ENCODE assay signal across 25 cellular contexts in the genomic region with DNA sequence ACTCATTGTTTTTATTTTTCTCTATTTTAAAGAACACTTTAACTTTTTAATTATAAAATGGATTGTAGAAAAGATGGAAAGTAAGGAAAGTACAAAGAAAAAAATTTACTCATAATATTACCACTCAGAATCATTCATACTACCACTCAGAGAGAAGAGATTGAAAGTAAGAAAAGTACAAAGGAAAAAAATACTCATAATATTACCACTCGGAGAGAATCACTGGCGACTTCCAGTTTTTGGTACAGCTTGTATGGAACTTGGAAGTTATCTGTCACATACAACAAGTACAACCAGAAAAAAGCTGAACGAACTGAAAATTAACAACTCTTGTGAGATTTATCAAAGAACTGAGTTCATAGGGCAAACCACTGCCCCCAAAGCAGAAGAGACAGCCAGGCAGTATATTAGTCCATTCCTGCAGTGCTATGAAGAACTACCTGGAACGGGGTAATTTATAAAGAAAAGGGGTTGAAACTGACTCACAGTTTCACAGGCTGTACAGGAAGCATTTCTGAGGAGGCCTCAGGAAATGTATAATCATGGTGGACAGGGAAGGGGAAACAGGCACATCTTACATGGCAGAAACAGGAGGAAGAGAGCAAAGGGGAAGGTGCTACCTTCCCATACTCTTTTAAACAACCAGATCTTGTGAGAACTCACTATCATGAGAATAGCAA.
"Had no signal": no experiment of that assay in that cellular context is flagged by ENCODE, and none has a peak within 500 bp of the region (broad histone marks: within the 10 kb centered on the region; RNA-seq: fewer than 3 reads in every experiment).

No MANE protein-coding gene starts in this region.

- H3K4me3 ChIP-seq: left lung, neural progenitor cell, thoracic aorta, upper lobe of left lung had no signal

- H3K9me3 Mint-ChIP-seq: immature natural killer cell had no signal

- H3K9ac ChIP-seq: neural progenitor cell had no signal

- H3K4me1 Mint-ChIP-seq: immature natural killer cell, mesothelial cell of epicardium had no signal

- H3K9me3 ChIP-seq: thoracic aorta, upper lobe of left lung had no signal

- DNase-seq: activated CD8-positive, alpha-beta memory T cell treated with anti-CD3 and anti-CD28 coated beads for 24 hours; activated CD8-positive, alpha-beta memory T cell treated with anti-CD3 and anti-CD28 coated beads, Interleukin-2, amount 50 U/mL, for 4 hours; activated gamma-delta T cell; activated naive CD8-positive, alpha-beta T cell treated with anti-CD3 and anti-CD28 coated beads, Interleukin-2, amount 10 ng/mL, durations not matched to agents 7 days and 5 days; activated T-cell treated with anti-CD3 and anti-CD28 coated beads, Interleukin-2, amount 50 U/mL, for 48 hours; amygdala; effector CD4-positive, alpha-beta T cell; foreskin melanocyte; immature natural killer cell; kidney glomerular epithelial cell; left lung; naive thymus-derived CD8-positive, alpha-beta T cell; posterior cingulate gyrus; small intestine; stimulated activated CD4-positive, alpha-beta T cell treated with anti-CD3 and anti-CD28 coated beads, Interleukin-2, amount 100 ng/mL, for 24 hours; stimulated activated naive B cell treated with anti-CD40 and anti-IgM and Interleukin-4, amounts not matched to agents 10 μg/mL and 1 μg/mL and 100 μg/mL, for 72 hours; T-helper 1 cell; T-helper 9 cell; upper lobe of left lung had no signal

- FAIRE-seq: small intestine had no signal

- H3K4me3 Mint-ChIP-seq: activated naive CD8-positive, alpha-beta T cell treated with anti-CD3 and anti-CD28 coated beads, Interleukin-2, amount 10 ng/mL, durations not matched to agents 7 days and 5 days; immature natural killer cell; mesothelial cell of epicardium; neural progenitor cell; stimulated activated naive B cell treated with anti-CD40 and anti-IgM and Interleukin-4, amounts not matched to agents 10 μg/mL and 1 μg/mL and 100 μg/mL, for 72 hours had no signal

- H3K27me3 ChIP-seq: left lung, neural progenitor cell, upper lobe of left lung had no signal

- H3K27ac Mint-ChIP-seq: activated naive CD8-positive, alpha-beta T cell treated with anti-CD3 and anti-CD28 coated beads, Interleukin-2, amount 10 ng/mL, durations not matched to agents 7 days and 5 days; immature natural killer cell; mesothelial cell of epicardium had no signal

- H2AFZ ChIP-seq: neural progenitor cell had no signal

- H3K36me3 ChIP-seq: neural progenitor cell, thoracic aorta had no signal

- H3K4me1 ChIP-seq: left lung, upper lobe of left lung had no signal

- H3K4me2 ChIP-seq: neural progenitor cell had no signal

- H3K27me3 Mint-ChIP-seq: activated naive CD8-positive, alpha-beta T cell treated with anti-CD3 and anti-CD28 coated beads, Interleukin-2, amount 10 ng/mL, durations not matched to agents 7 days and 5 days; naive thymus-derived CD8-positive, alpha-beta T cell; stimulated activated naive B cell treated with anti-CD40 and anti-IgM and Interleukin-4, amounts not matched to agents 10 μg/mL and 1 μg/mL and 100 μg/mL, for 72 hours had no signal

- ATAC-seq: esophagus mucosa; left lung; naive thymus-derived CD8-positive, alpha-beta T cell; sciatic nerve; SK-N-SH treated with all-trans-retinoic acid at 6 μM for 48 hours; stimulated activated naive B cell treated with anti-CD40 and anti-IgM and Interleukin-4, amounts not matched to agents 10 μg/mL and 1 μg/mL and 100 μg/mL, for 72 hours had no signal

- H3K27ac ChIP-seq: left lung, neural progenitor cell, thoracic aorta, upper lobe of left lung had no signal
